28 cellular contexts compared by ENCODE assay signal in the genomic region with DNA sequence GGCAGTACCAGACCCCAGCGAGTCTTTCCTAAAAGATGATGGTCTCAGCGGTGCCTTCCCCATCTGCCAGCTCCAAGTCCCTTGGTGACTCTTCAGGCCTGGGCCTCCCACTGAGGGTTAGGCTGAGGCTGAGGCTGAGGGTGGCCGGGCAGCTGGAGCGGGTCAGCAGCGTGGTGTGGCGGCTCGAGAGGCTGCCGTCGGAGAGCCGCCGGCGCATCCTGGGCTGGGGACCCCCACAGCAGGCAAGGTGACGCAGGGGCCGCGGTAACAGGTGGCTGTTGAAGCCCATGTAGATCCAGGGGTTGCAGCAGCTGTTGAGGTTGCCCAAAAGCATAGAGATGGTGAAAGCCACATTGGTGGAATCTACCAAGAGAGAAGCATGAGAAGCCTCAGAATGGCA. TPM values are rescaled to one million over a fixed set of nuclear protein-coding genes. Genes with fewer than 3 reads are reported as not detected.
DNase-seq lines count a peak whose midpoint lies in the region; ATAC-seq and TF ChIP-seq lines count a peak whose summit lies in the region.
"Had no signal": no experiment of that assay in that cellular context is flagged by ENCODE, and none has a peak within 500 bp of the region (broad histone marks: within the 10 kb centered on the region; RNA-seq: fewer than 3 reads in every experiment).

No MANE protein-coding gene starts in this region.

- H2BK120ac ChIP-seq in neuronal stem cell (ENCODE audit: low read depth, low read length), result no peak overlapping the region

- H3K4me3 Mint-ChIP-seq in osteocyte (ENCODE audit: unreplicated experiment), result no peak overlapping the region
- H3K4me3 Mint-ChIP-seq: CD14-positive monocyte; CD4-positive, alpha-beta memory T cell; CD4-positive, CD25-positive, alpha-beta regulatory T cell; CD8-positive, alpha-beta memory T cell had no signal

- no peak overlapping the region for H3K14ac ChIP-seq in neuronal stem cell (ENCODE audit: low read length)

- H3K4me1 ChIP-seq in neuronal stem cell (ENCODE audit: control insufficient read depth in 2 of 2, insufficient read depth in 1 of 2, low read depth in 1 of 2, low read length in 2 of 2), result no peaks in the 10 kb centered on the region
- H3K4me1 ChIP-seq: BE2C had no signal

- H2AFZ ChIP-seq in neuronal stem cell (ENCODE audit: low read length), result no peak overlapping the region

- H4K91ac ChIP-seq in neuronal stem cell (ENCODE audit: low read depth, low read length, poor library complexity), result no peak overlapping the region

- no peaks in the 10 kb centered on the region for H3K9me3 Mint-ChIP-seq in osteocyte (ENCODE audit: unreplicated experiment)
- H3K9me3 Mint-ChIP-seq: CD14-positive monocyte; CD4-positive, CD25-positive, alpha-beta regulatory T cell; CD8-positive, alpha-beta memory T cell had no signal

- no peaks in the 10 kb centered on the region for H3K4me1 Mint-ChIP-seq in osteocyte (ENCODE audit: unreplicated experiment)
- H3K4me1 Mint-ChIP-seq: CD8-positive, alpha-beta memory T cell had no signal

- no peak for ATAC-seq in HG02588 (IDR thresholded peaks at IDR 0.05; ENCODE audit: unreplicated experiment)
- ATAC-seq: GM12878 had no signal

- no peaks in the 10 kb centered on the region for H3K9me3 ChIP-seq in neuronal stem cell (replicated peaks in 1 of 2; ENCODE audit: control insufficient read depth in 2 of 2, insufficient read depth in 1 of 2, low read depth in 1 of 2, low read length in 2 of 2)
- H3K9me3 ChIP-seq: BE2C, BLaER1 had no signal

- peaks cover 26% of the 10 kb centered on the region for H3K27me3 Mint-ChIP-seq in osteocyte (ENCODE audit: unreplicated experiment)

- no peaks in the 10 kb centered on the region for H3K36me3 Mint-ChIP-seq in osteocyte (ENCODE audit: unreplicated experiment)
- H3K36me3 Mint-ChIP-seq: CD14-positive monocyte; CD4-positive, alpha-beta memory T cell; CD4-positive, CD25-positive, alpha-beta regulatory T cell; CD8-positive, alpha-beta memory T cell had no signal

- no peaks in the 10 kb centered on the region for H3K36me3 ChIP-seq in neuronal stem cell (replicated peaks in 1 of 2; ENCODE audit: control insufficient read depth in 2 of 2, insufficient read depth in 2 of 2, low read length in 2 of 2)
- H3K36me3 ChIP-seq: BE2C, BLaER1 had no signal

- H2BK12ac ChIP-seq in neuronal stem cell (ENCODE audit: low read length), result no peak overlapping the region

- H3K4ac ChIP-seq in neuronal stem cell (ENCODE audit: low read length), result no peak overlapping the region

- WGBS in neuronal stem cell (ENCODE audit: extremely low coverage in 2 of 2, insufficient read length in 2 of 2, insufficient replicate concordance in 1 of 2), 2 donors, result no CpG with 5 or more reads among the region's 15 CpGs

- no peaks in the 10 kb centered on the region for H3K79me1 ChIP-seq in neuronal stem cell (ENCODE audit: low read depth, low read length)

- TF ChIP-seq CTCF in osteocyte (IDR thresholded peaks at IDR 0.05), result no peak

- H3K23ac ChIP-seq in neuronal stem cell (ENCODE audit: low read depth, low read length, poor library complexity), result no peak overlapping the region

- peaks cover 0 to 58% (median 0%) of the 10 kb centered on the region in 3 experiments for H3K27me3 ChIP-seq in neuronal stem cell (ENCODE audit: control insufficient read depth in 3 of 3, insufficient read depth in 3 of 3, low read depth in 1 of 3, low read length in 3 of 3)

- H2BK15ac ChIP-seq in neuronal stem cell (ENCODE audit: low read length), result peak overlapping the region; percentile 5

- H3K18ac ChIP-seq in neuronal stem cell (ENCODE audit: low read length), result no peak overlapping the region

- H4K8ac ChIP-seq in neuronal stem cell (ENCODE audit: low read depth, low read length), result no peak overlapping the region

- no peak overlapping the region for H3K9ac ChIP-seq in neuronal stem cell (ENCODE audit: low read depth, low read length, poor library complexity)
- H3K9ac ChIP-seq: BLaER1 had no signal

- H3K4me2 ChIP-seq in neuronal stem cell (ENCODE audit: insufficient read depth, low read length, poor library complexity, severe bottlenecking), result no peak overlapping the region
- H3K4me2 ChIP-seq: BLaER1 had no signal

- H3K27ac ChIP-seq in neuronal stem cell (replicated peaks; ENCODE audit: low read length), result no peak overlapping the region
- H3K27ac ChIP-seq: BLaER1 had no signal

- peak; percentile 25 for DNase-seq in activated CD8-positive, alpha-beta memory T cell treated with anti-CD3 and anti-CD28 coated beads, Interleukin-2, amount 50 U/mL, for 48 hours
- DNase-seq in activated CD8-positive, alpha-beta memory T cell treated with anti-CD3 and anti-CD28 coated beads, Interleukin-2, amount 50 U/mL, for 4 hours, result no peak
- no peak for DNase-seq in neuronal stem cell (ENCODE audit: low spot score)
- peak; percentile 79 for DNase-seq in osteocyte (ENCODE audit: extremely low spot score, unreplicated experiment)
- no peak for DNase-seq in NCI-H1436 (lab: John Stamatoyannopoulos, UW)
- DNase-seq: 8988T; ACHN; BE2C; C1 segment of cervical spinal cord; CD4-positive, alpha-beta memory T cell; CD4-positive, CD25-positive, alpha-beta regulatory T cell; CD8-positive, alpha-beta memory T cell; COR-L47; DMS 273 treated with DMSO at 0.1 percent for 48 hours; DMS153; DMS53; DMS79; DND-41; EL; GDM1 had no signal

- H3K4me3 ChIP-seq in neuronal stem cell (ENCODE audit: low read length in 2 of 2), result no peak overlapping the region
- H3K4me3 ChIP-seq: BLaER1, GM12878 had no signal

- no peak overlapping the region for H3K27ac Mint-ChIP-seq in osteocyte (ENCODE audit: unreplicated experiment)
- H3K27ac Mint-ChIP-seq: CD4-positive, alpha-beta memory T cell; CD4-positive, CD25-positive, alpha-beta regulatory T cell; CD8-positive, alpha-beta memory T cell had no signal

- no peak overlapping the region for H2AK5ac ChIP-seq in neuronal stem cell (ENCODE audit: low read depth, low read length)

- no peak overlapping the region for H2BK5ac ChIP-seq in neuronal stem cell (ENCODE audit: low read length)

RNA-seq across cellular contexts. Expression of a gene that starts 7.0 kb away (rescaled TPM):
- polyA plus RNA-seq in neuronal stem cell (2013, experiment 1 of 2), result 0.03 TPM
- 0.03 TPM for polyA plus RNA-seq in neuronal stem cell (2013, experiment 2 of 2)
- total RNA-seq in osteocyte, result not detected in 2 replicates
- total RNA-seq: A673; CD4-positive, alpha-beta memory T cell; CD4-positive, CD25-positive, alpha-beta regulatory T cell; CD8-positive, alpha-beta memory T cell; Daoy; G401; GM12878 had no signal
- polyA plus RNA-seq: AG04450; CD14-positive monocyte; CD4-positive, alpha-beta memory T cell; CD4-positive, CD25-positive, alpha-beta regulatory T cell; CD8-positive, alpha-beta memory T cell; GM12878 had no signal

RNA-seq across cellular contexts. Expression of a gene that starts 57.2 kb away (rescaled TPM):
- polyA plus RNA-seq in neuronal stem cell (2013, experiment 1 of 2), result not detected
- not detected for polyA plus RNA-seq in neuronal stem cell (2013, experiment 2 of 2)
- total RNA-seq in osteocyte, result not detected in 2 replicates
- total RNA-seq: A673; CD4-positive, CD25-positive, alpha-beta regulatory T cell; CD8-positive, alpha-beta memory T cell; Daoy; G401 had no signal
- polyA plus RNA-seq: AG04450; CD14-positive monocyte; CD4-positive, CD25-positive, alpha-beta regulatory T cell; CD8-positive, alpha-beta memory T cell had no signal

Comparison
In these comparisons a context has a peak if more than half of its experiments do, and no peak if none do; other contexts are left out.
1. DNase-seq: peak in activated CD8-positive, alpha-beta memory T cell treated with anti-CD3 and anti-CD28 coated beads, Interleukin-2, amount 50 U/mL, for 48 hours (single experiment) and osteocyte (single experiment); none in activated CD8-positive, alpha-beta memory T cell treated with anti-CD3 and anti-CD28 coated beads, Interleukin-2, amount 50 U/mL, for 4 hours (single experiment), neuronal stem cell (single experiment) and NCI-H1436 (single experiment).